1 cellular context compared by ENCODE assay signal in genomic region chr11:61800331-61801281, GRCh38.
TF ChIP-seq lines count a peak whose summit lies in the region.

No MANE protein-coding gene starts in this region.

TF ChIP-seq in K562, 482 proteins besides CTCF, POLR2A, EP300 and RAD21 (continued from another document and continues in another):
- TF ChIP-seq ZNF639 (CRISPR knock-in tag; conservative IDR thresholded peaks at IDR 0.05 in 1 of 2, IDR thresholded peaks at IDR 0.05 in 1 of 2), result peak in 1 of 2 experiments; percentile 66; a peak in 2 of 4 replicates
- 0 out of 2 replicates have a peak, but pooled peaks have one; percentile 8 for TF ChIP-seq NCOA1 (IDR thresholded peaks at IDR 0.05; ENCODE audit: low read depth)
- TF ChIP-seq MTA1 (IDR thresholded peaks at IDR 0.05; ENCODE audit: borderline replicate concordance), result peak; percentile 64; the same call in 1 of the 2 replicates
- peak; percentile 49 for TF ChIP-seq TFAP4 (CRISPR knock-in tag; IDR thresholded peaks at IDR 0.05; ENCODE audit: borderline replicate concordance)
- peak; percentile 88 for TF ChIP-seq HMBOX1 (IDR thresholded peaks at IDR 0.05)
- TF ChIP-seq ZEB2 (IDR thresholded peaks at IDR 0.05), result peak; percentile 75; the same call in 1 of the 2 replicates
- TF ChIP-seq ZNF551 (CRISPR knock-in tag; IDR thresholded peaks at IDR 0.05), result no peak
- TF ChIP-seq L3MBTL2 (IDR thresholded peaks at IDR 0.05), result 0 out of 2 replicates have a peak, but pooled peaks have one; percentile 15
- peak; percentile 45; the same call in 1 of the 2 replicates for TF ChIP-seq SUPT5H (IDR thresholded peaks at IDR 0.05)
- TF ChIP-seq SRSF3 (IDR thresholded peaks at IDR 0.05; ENCODE audit: insufficient read depth, low read length), result no peak
- peak; percentile 94; the same call in 1 of the 2 replicates for TF ChIP-seq KLF16 (IDR thresholded peaks at IDR 0.05)
- TF ChIP-seq ZNF282 (CRISPR knock-in tag; IDR thresholded peaks at IDR 0.05), result no peak
- TF ChIP-seq TCF3 (CRISPR knock-in tag; IDR thresholded peaks at IDR 0.05), result peak; percentile 97
- no peak for TF ChIP-seq SIX5 (IDR thresholded peaks at IDR 0.05; ENCODE audit: borderline replicate concordance in 1 of 2, insufficient read depth in 1 of 2, low read depth in 1 of 2, low read length in 2 of 2)
- peak; percentile 30 to 76; a peak in 2 of 4 replicates for TF ChIP-seq TBL1XR1 (IDR thresholded peaks at IDR 0.05; ENCODE audit: low read length in 2 of 2)
- no peak for TF ChIP-seq TAF15 (IDR thresholded peaks at IDR 0.05; ENCODE audit: low read depth, low read length)
- TF ChIP-seq ARNT (IDR thresholded peaks at IDR 0.05), result no peak
- TF ChIP-seq PHF8 (IDR thresholded peaks at IDR 0.05; ENCODE audit: borderline replicate concordance, low read length), result no peak
- no peak for TF ChIP-seq KAT2B (IDR thresholded peaks at IDR 0.05; ENCODE audit: low read depth, low read length)
- peak; percentile 96 for TF ChIP-seq SMARCC2 (IDR thresholded peaks at IDR 0.05; ENCODE audit: low read depth)
- no peak for TF ChIP-seq CHCHD3 (CRISPR knock-in tag; IDR thresholded peaks at IDR 0.05)
- TF ChIP-seq SOX6 (IDR thresholded peaks at IDR 0.05), result peak; percentile 81
- TF ChIP-seq MTF1 (CRISPR knock-in tag; IDR thresholded peaks at IDR 0.05; ENCODE audit: borderline replicate concordance), result no peak
- no peak for TF ChIP-seq TAF7 (tag; IDR thresholded peaks at IDR 0.05)
- TF ChIP-seq MLX (CRISPR knock-in tag; conservative IDR thresholded peaks at IDR 0.05), result no peak
- TF ChIP-seq ETV5 (CRISPR knock-in tag; IDR thresholded peaks at IDR 0.05; ENCODE audit: low read depth), result 0 out of 2 replicates have a peak, but pooled peaks have one; percentile 51
- no peak for TF ChIP-seq HLTF (IDR thresholded peaks at IDR 0.05)
- TF ChIP-seq RB1 (IDR thresholded peaks at IDR 0.05; ENCODE audit: low read depth), result no peak
- peak; percentile 18; the same call in 1 of the 2 replicates for TF ChIP-seq THRAP3 (IDR thresholded peaks at IDR 0.05; ENCODE audit: borderline replicate concordance)
- peak in 1 of 2 experiments; percentile 47; a peak in 1 of 4 replicates for TF ChIP-seq MNT (conservative IDR thresholded peaks at IDR 0.05)
- no peak for TF ChIP-seq CHD1 (IDR thresholded peaks at IDR 0.05; ENCODE audit: low read length)
- no peak for TF ChIP-seq ZNF239 (CRISPR knock-in tag; IDR thresholded peaks at IDR 0.05)
- TF ChIP-seq ELF4 (CRISPR knock-in tag; IDR thresholded peaks at IDR 0.05), result no peak
- peak; percentile 98 for TF ChIP-seq DPF2 (IDR thresholded peaks at IDR 0.05)
- no peak for TF ChIP-seq ELK1 (CRISPR knock-in tag; IDR thresholded peaks at IDR 0.05)
- peak; percentile 90 for TF ChIP-seq MTA2 (IDR thresholded peaks at IDR 0.05; ENCODE audit: low read depth)
- TF ChIP-seq ZNF511 (CRISPR knock-in tag; IDR thresholded peaks at IDR 0.05), result no peak
- peak; percentile 89 to 90; a peak in 3 of 4 replicates for TF ChIP-seq FOXA3 (CRISPR knock-in tag; conservative IDR thresholded peaks at IDR 0.05 in 1 of 2, IDR thresholded peaks at IDR 0.05 in 1 of 2)
- TF ChIP-seq CBX1 (IDR thresholded peaks at IDR 0.05; ENCODE audit: low read depth), result no peak
- TF ChIP-seq ZNF778 (CRISPR knock-in tag; IDR thresholded peaks at IDR 0.05), result no peak
- TF ChIP-seq ZNF766 (CRISPR knock-in tag; conservative IDR thresholded peaks at IDR 0.05), result peak; percentile 48; the same call in 1 of the 2 replicates
- TF ChIP-seq PBX2 (CRISPR knock-in tag; IDR thresholded peaks at IDR 0.05; ENCODE audit: low read depth), result no peak
- TF ChIP-seq PBX2 (tag; conservative IDR thresholded peaks at IDR 0.05; ENCODE audit: low read depth), result peak; percentile 13; the same call in 1 of the 2 replicates
- TF ChIP-seq ARID4B (CRISPR knock-in tag; IDR thresholded peaks at IDR 0.05), result no peak
- TF ChIP-seq SFPQ (IDR thresholded peaks at IDR 0.05; ENCODE audit: low read depth, low read length), result no peak
- no peak for TF ChIP-seq NCOA4 (IDR thresholded peaks at IDR 0.05; ENCODE audit: partially characterized antibody)
- TF ChIP-seq FOXP4 (CRISPR knock-in tag; IDR thresholded peaks at IDR 0.05; ENCODE audit: borderline replicate concordance), result 0 out of 2 replicates have a peak, but pooled peaks have one; percentile 24
